ENCODE assay signal across 22 cellular contexts in genomic region chr9:81754245-81754644, GRCh38.
DNase-seq lines count a peak whose midpoint lies in the region; ATAC-seq, FAIRE-seq and TF ChIP-seq lines count a peak whose summit lies in the region.
"Had no signal": no experiment of that assay in that cellular context is flagged by ENCODE, and none has a peak within 500 bp of the region (broad histone marks: within the 10 kb centered on the region; RNA-seq: fewer than 3 reads in every experiment).

No MANE protein-coding gene starts in this region.

- H3K4me3 ChIP-seq in A549 (no peak overlapping the region), GM23248 (no peak overlapping the region), astrocyte (ENCODE audit: insufficient read depth, low read depth, low read length) (no peak overlapping the region)
- H3K4me3 ChIP-seq: BLaER1 treated with 17β-estradiol and CSF1 and Interleukin-3, amounts not matched to agents 10 nM and 100 nM had no signal

- H3K27ac Mint-ChIP-seq in astrocyte (ENCODE audit: unreplicated experiment), result no peak overlapping the region
- no peak overlapping the region for H3K27ac Mint-ChIP-seq in CD4-positive, alpha-beta T cell
- H3K27ac Mint-ChIP-seq: CD8-positive, alpha-beta memory T cell had no signal

- H3K4me1 ChIP-seq in A549, result peaks cover 11% of the 10 kb centered on the region
- no peaks in the 10 kb centered on the region for H3K4me1 ChIP-seq in GM23248 (ENCODE audit: insufficient read depth)
- H3K4me1 ChIP-seq in astrocyte (ENCODE audit: insufficient read depth, low read length), result no peaks in the 10 kb centered on the region
- H3K4me1 ChIP-seq: BLaER1 treated with 17β-estradiol and CSF1 and Interleukin-3, amounts not matched to agents 10 nM and 100 nM had no signal

- in situ Hi-C loops in GM23248 (cut with MboI), result no loop called here

- DNase-seq in A549 (ENCODE audit: low read depth in 1 of 2, low spot score in 1 of 2) (peak in 1 of 2 experiments; percentile 20), GM23248 (peak; percentile 40), astrocyte (ENCODE audit: low read depth) (peak; percentile 21), kidney glomerular epithelial cell (lab: John Stamatoyannopoulos, UW) (peak; percentile 60), COR-L47 (lab: John Stamatoyannopoulos, UW) (no peak), HuH-7 (ENCODE audit: low spot score) (no peak)
- no peak for DNase-seq in CD4-positive, alpha-beta T cell
- DNase-seq: 8988T; CD8-positive, alpha-beta memory T cell; DMS79 treated with DMSO at 0.1 percent for 48 hours; KG1; NCI-H1092; NCI-H1436 treated with DMSO at 0.1 percent for 48 hours; NCI-H2029 treated with DMSO at 0.1 percent for 48 hours; NCI-H2171 treated with DMSO at 0.1 percent for 48 hours; NCI-H446 treated with DMSO at 0.1 percent for 48 hours; NK-92 treated with Interleukin-12 subunit alpha and Interleukin-12 subunit beta, amount 100 ng/mL, for 24 hours; Right ventricle myocardium superior; SK-N-SH had no signal

- H3K27ac ChIP-seq in A549 (0 out of 6 replicates have a peak overlapping the region, but pooled peaks of 1 of the 2 experiments have one; percentile 27), GM23248 (no peak overlapping the region), astrocyte (ENCODE audit: low read depth, low read length) (no peak overlapping the region)
- H3K27ac ChIP-seq in CD4-positive, alpha-beta T cell (ENCODE audit: low read depth, low read length), result no peak overlapping the region
- H3K27ac ChIP-seq: BLaER1 treated with 17β-estradiol and CSF1 and Interleukin-3, amounts not matched to agents 10 nM and 100 nM had no signal

- FAIRE-seq in A549 (lab: Jason Lieb, UNC) (no peak), astrocyte (lab: Jason Lieb, UNC) (no peak)
- FAIRE-seq: H54 had no signal

- no peaks in the 10 kb centered on the region for H3F3A ChIP-seq in GM23248 (ENCODE audit: insufficient read depth)

- H2AFZ ChIP-seq in GM23248, result no peak overlapping the region
- no peak overlapping the region for H2AFZ ChIP-seq in astrocyte (ENCODE audit: low read depth, low read length)

- intact Hi-C loops in CD4-positive, alpha-beta T cell (cut with DNase I, micrococcal nuclease), result no loop called here

- no peaks in the 10 kb centered on the region for H3K9me3 ChIP-seq in A549
- no peaks in the 10 kb centered on the region for H3K9me3 ChIP-seq in GM23248 (ENCODE audit: low read depth)
- no peaks in the 10 kb centered on the region for H3K9me3 ChIP-seq in astrocyte (ENCODE audit: insufficient read depth, low read depth, low read length)
- no peaks in the 10 kb centered on the region for H3K9me3 ChIP-seq in CD4-positive, alpha-beta T cell (ENCODE audit: control insufficient read depth, low read length)
- H3K9me3 ChIP-seq: BLaER1 treated with 17β-estradiol and CSF1 and Interleukin-3, amounts not matched to agents 10 nM and 100 nM; SK-N-SH had no signal

- no peak for TF ChIP-seq EP300 in A549 (IDR thresholded peaks at IDR 0.05)

- H3K36me3 Mint-ChIP-seq in astrocyte (ENCODE audit: low read depth, unreplicated experiment), result no peaks in the 10 kb centered on the region
- H3K36me3 Mint-ChIP-seq in CD4-positive, alpha-beta T cell (ENCODE audit: low read depth), result no peaks in the 10 kb centered on the region
- H3K36me3 Mint-ChIP-seq: CD8-positive, alpha-beta memory T cell had no signal

- no peaks in the 10 kb centered on the region for H3K79me2 ChIP-seq in GM23248 (ENCODE audit: insufficient read depth)
- H3K79me2 ChIP-seq in astrocyte (ENCODE audit: insufficient read depth, low read length), result no peaks in the 10 kb centered on the region

- ATAC-seq in A549, result peak; percentile 51 to 64; a peak in 3 of 6 replicates
- ATAC-seq in CD4-positive, alpha-beta T cell (ENCODE audit: poor library complexity), result no peak
- ATAC-seq in activated CD4-positive, CD25-positive, alpha-beta regulatory T cell treated with anti-CD3 and anti-CD28 coated beads, Interleukin-2, amount 50 U/mL, for 24 hours, result no peak

- H3K9me2 ChIP-seq in GM23248 (ENCODE audit: insufficient read depth), result no peaks in the 10 kb centered on the region
- H3K9me2 ChIP-seq: SK-N-SH had no signal

- no peaks in the 10 kb centered on the region for H3K9me3 Mint-ChIP-seq in astrocyte (ENCODE audit: unreplicated experiment)
- H3K9me3 Mint-ChIP-seq in CD4-positive, alpha-beta T cell, result no peaks in the 10 kb centered on the region

- CTCF ChIA-PET in A549 (lab: Yijun Ruan, JAX), result interaction anchor here (1.0 kb wide), 1 partner anchor 17 kb away, joined by 3 read pairs; no protein-coding TSS in a partner anchor
- CTCF ChIA-PET in CD4-positive, alpha-beta T cell (lab: Charles Lee), result interaction anchor here (1.3 kb wide), 1 partner anchor 18 kb away, joined by 3 read pairs; no protein-coding TSS in a partner anchor

- H3K27me3 ChIP-seq in GM23248 (replicated peaks; ENCODE audit: insufficient read depth) (no peaks in the 10 kb centered on the region), astrocyte (ENCODE audit: insufficient read depth, low read length) (no peaks in the 10 kb centered on the region)
- no peaks in the 10 kb centered on the region for H3K27me3 ChIP-seq in CD4-positive, alpha-beta T cell (ENCODE audit: control insufficient read depth, insufficient read depth, low read length)
- H3K27me3 ChIP-seq: BLaER1 treated with 17β-estradiol and CSF1 and Interleukin-3, amounts not matched to agents 10 nM and 100 nM had no signal

- no peak overlapping the region for H3K4me3 Mint-ChIP-seq in astrocyte (ENCODE audit: unreplicated experiment)
- no peak overlapping the region for H3K4me3 Mint-ChIP-seq in CD4-positive, alpha-beta T cell
- H3K4me3 Mint-ChIP-seq: CD8-positive, alpha-beta memory T cell had no signal

- H3K4me1 Mint-ChIP-seq in astrocyte (ENCODE audit: low read depth, unreplicated experiment), result peaks cover 8% of the 10 kb centered on the region
- no peaks in the 10 kb centered on the region for H3K4me1 Mint-ChIP-seq in CD4-positive, alpha-beta T cell (ENCODE audit: low read depth)
- H3K4me1 Mint-ChIP-seq: CD8-positive, alpha-beta memory T cell had no signal

- TF ChIP-seq POLR2A in A549 (IDR thresholded peaks at IDR 0.05; ENCODE audit: low read length), result no peak

- TF ChIP-seq CTCF in A549 (IDR thresholded peaks at IDR 0.05), result no peak
- no peak for TF ChIP-seq CTCF in astrocyte (IDR thresholded peaks at IDR 0.05; ENCODE audit: insufficient read depth, low read depth, low read length)
- TF ChIP-seq CTCF in CD4-positive, alpha-beta T cell (IDR thresholded peaks at IDR 0.05), result no peak

- no peaks in the 10 kb centered on the region for H3K27me3 Mint-ChIP-seq in astrocyte (ENCODE audit: low read depth, unreplicated experiment)
- H3K27me3 Mint-ChIP-seq in CD4-positive, alpha-beta T cell, result no peaks in the 10 kb centered on the region

- H3K36me3 ChIP-seq in GM23248 (ENCODE audit: low read depth) (no peaks in the 10 kb centered on the region), astrocyte (ENCODE audit: insufficient read depth, low read length) (no peaks in the 10 kb centered on the region)
- H3K36me3 ChIP-seq: BLaER1 treated with 17β-estradiol and CSF1 and Interleukin-3, amounts not matched to agents 10 nM and 100 nM had no signal

- H3K9ac ChIP-seq in GM23248 (no peak overlapping the region), astrocyte (ENCODE audit: low read length) (no peak overlapping the region)
- H3K9ac ChIP-seq: BLaER1 treated with 17β-estradiol and CSF1 and Interleukin-3, amounts not matched to agents 10 nM and 100 nM; SK-N-SH had no signal

- no peak for TF ChIP-seq RAD21 in A549 (conservative IDR thresholded peaks at IDR 0.05 in 1 of 2, IDR thresholded peaks at IDR 0.05 in 1 of 2)

- H3K4me2 ChIP-seq in A549, result peak overlapping the region; percentile 20; the same call in 1 of the 3 replicates
- H3K4me2 ChIP-seq in GM23248 (ENCODE audit: unreplicated experiment), result no peak overlapping the region
- no peak overlapping the region for H3K4me2 ChIP-seq in astrocyte (ENCODE audit: low read length)
- H3K4me2 ChIP-seq: BLaER1 treated with 17β-estradiol and CSF1 and Interleukin-3, amounts not matched to agents 10 nM and 100 nM; SK-N-SH had no signal

- POLR2A ChIA-PET in A549 (lab: Yijun Ruan, JAX), result no interaction called here
- POLR2A ChIA-PET in CD4-positive, alpha-beta T cell (lab: Charles Lee), result no interaction called here

- no peaks in the 10 kb centered on the region for H4K20me1 ChIP-seq in GM23248 (ENCODE audit: insufficient read depth)
- no peaks in the 10 kb centered on the region for H4K20me1 ChIP-seq in astrocyte (ENCODE audit: insufficient read depth, low read length)
- H4K20me1 ChIP-seq: BLaER1 treated with 17β-estradiol and CSF1 and Interleukin-3, amounts not matched to agents 10 nM and 100 nM had no signal

TF ChIP-seq in A549, 52 proteins besides CTCF, POLR2A, EP300 and RAD21 (continues in another document):
- TF ChIP-seq GATA3 (IDR thresholded peaks at IDR 0.05; ENCODE audit: borderline replicate concordance), result no peak
- no peak for TF ChIP-seq FOXS1 (CRISPR knock-in tag; IDR thresholded peaks at IDR 0.05)
- TF ChIP-seq HEYL (CRISPR knock-in tag; IDR thresholded peaks at IDR 0.05), result no peak
- TF ChIP-seq, protein P1, sequence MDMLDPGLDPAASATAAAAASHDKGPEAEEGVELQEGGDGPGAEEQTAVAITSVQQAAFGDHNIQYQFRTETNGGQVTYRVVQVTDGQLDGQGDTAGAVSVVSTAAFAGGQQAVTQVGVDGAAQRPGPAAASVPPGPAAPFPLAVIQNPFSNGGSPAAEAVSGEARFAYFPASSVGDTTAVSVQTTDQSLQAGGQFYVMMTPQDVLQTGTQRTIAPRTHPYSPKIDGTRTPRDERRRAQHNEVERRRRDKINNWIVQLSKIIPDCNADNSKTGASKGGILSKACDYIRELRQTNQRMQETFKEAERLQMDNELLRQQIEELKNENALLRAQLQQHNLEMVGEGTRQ (IDR thresholded peaks at IDR 0.05), result no peak
- no peak for TF ChIP-seq KDM1A (IDR thresholded peaks at IDR 0.05; ENCODE audit: low read depth)
- no peak for TF ChIP-seq ZSCAN20 (CRISPR knock-in tag; IDR thresholded peaks at IDR 0.05)
- TF ChIP-seq HMGXB4 (CRISPR knock-in tag; IDR thresholded peaks at IDR 0.05; ENCODE audit: borderline replicate concordance), result no peak
- no peak for TF ChIP-seq CBX2 (IDR thresholded peaks at IDR 0.05; ENCODE audit: borderline replicate concordance, low read depth)
- no peak for TF ChIP-seq PHF8 (IDR thresholded peaks at IDR 0.05; ENCODE audit: borderline replicate concordance, low read depth)
- no peak for TF ChIP-seq HDAC2 (IDR thresholded peaks at IDR 0.05)
- TF ChIP-seq SREBF2 (IDR thresholded peaks at IDR 0.05), result no peak

Comparison
In these comparisons a context has a peak if more than half of its experiments do, and no peak if none do; other contexts are left out.
1. ATAC-seq: peak in A549 (2 of 2); none in CD4-positive, alpha-beta T cell (single experiment) and activated CD4-positive, CD25-positive, alpha-beta regulatory T cell treated with anti-CD3 and anti-CD28 coated beads, Interleukin-2, amount 50 U/mL, for 24 hours (0 of 2).
2. DNase-seq: peak in GM23248 (single experiment), astrocyte (single experiment) and kidney glomerular epithelial cell (single experiment); none in COR-L47 (single experiment), CD4-positive, alpha-beta T cell (0 of 10) and HuH-7 (single experiment).